In genomic region chr15:81215531-81215930, GRCh38 we compare ENCODE assay signal across 9 cellular contexts. TPM values are rescaled to one million over a fixed set of nuclear protein-coding genes. Genes with fewer than 3 reads are reported as not detected.
"Had no signal": no experiment of that assay in that cellular context is flagged by ENCODE, and none has a peak within 500 bp of the region (broad histone marks: within the 10 kb centered on the region; RNA-seq: fewer than 3 reads in every experiment).

No MANE protein-coding gene starts in this region.

- H3K27ac Mint-ChIP-seq: GM23338, HFFc6 had no signal

- H3K4me3 ChIP-seq: GM23248, GM23338, HAP-1 had no signal

- H3K36me3 ChIP-seq: HAP-1 had no signal

- H3K4me1 ChIP-seq: HAP-1 had no signal

- ATAC-seq: HCT116 had no signal

- DNase-seq: GM23248, GOT3, H7, H9, HCEC 1CT, HFFc6 had no signal

- H3K4me3 Mint-ChIP-seq: GM23338, H9, HFFc6 had no signal

- H3K27ac ChIP-seq: GM23248 had no signal

RNA-seq across cellular contexts. Expression of gene IL16, which starts 18.9 kb away (rescaled TPM):
- total RNA-seq: GM23338, H7, HFFc6 had no signal
